ENCODE assay signal across 14 cellular contexts in the genomic region with DNA sequence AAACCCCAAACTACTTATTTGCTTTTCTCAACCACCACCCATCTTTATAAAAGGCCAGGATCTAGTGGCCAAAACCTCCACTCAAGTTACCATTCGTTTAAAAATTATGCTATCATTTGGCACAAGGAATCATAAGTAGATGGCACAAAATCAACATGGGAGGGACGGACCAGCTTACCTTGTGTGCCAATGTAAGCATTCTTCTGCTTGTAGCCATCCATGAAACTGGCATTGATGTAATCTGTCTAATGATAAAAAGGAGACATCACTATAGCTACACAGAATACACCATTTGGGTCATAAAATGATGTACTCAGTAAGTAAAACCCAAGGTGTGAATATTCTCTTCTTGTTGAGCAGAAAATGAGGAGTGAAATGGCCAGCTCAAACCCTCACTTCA. TPM values are rescaled to one million over a fixed set of nuclear protein-coding genes. Genes with fewer than 3 reads are reported as not detected.
DNase-seq lines count a peak whose midpoint lies in the region; ATAC-seq and TF ChIP-seq lines count a peak whose summit lies in the region.
"Had no signal": no experiment of that assay in that cellular context is flagged by ENCODE, and none has a peak within 500 bp of the region (broad histone marks: within the 10 kb centered on the region; RNA-seq: fewer than 3 reads in every experiment).

No MANE protein-coding gene starts in this region.

- no peak for TF ChIP-seq CTCF in activated CD8-positive, alpha-beta T cell treated with anti-CD3 and anti-CD28 coated beads for 36 hours (IDR thresholded peaks at IDR 0.05)

- no peaks in the 10 kb centered on the region for H3K27me3 Mint-ChIP-seq in activated CD8-positive, alpha-beta T cell treated with anti-CD3 and anti-CD28 coated beads, Interleukin-2, amount 10 ng/mL, durations not matched to agents 7 days and 5 days (ENCODE audit: low read depth)
- H3K27me3 Mint-ChIP-seq in activated CD8-positive, alpha-beta T cell treated with anti-CD3 and anti-CD28 coated beads for 36 hours: no peaks in the 10 kb centered on the region
- no peaks in the 10 kb centered on the region for H3K27me3 Mint-ChIP-seq in T-helper 17 cell
- H3K27me3 Mint-ChIP-seq in activated CD4-positive, alpha-beta T cell treated with anti-CD3 and anti-CD28 coated beads, Interleukin-2, amount 10 ng/mL, durations not matched to agents 24 days and 14 days: no peaks in the 10 kb centered on the region
- H3K27me3 Mint-ChIP-seq: B cell had no signal

- intact Hi-C loops in activated CD8-positive, alpha-beta T cell treated with anti-CD3 and anti-CD28 coated beads for 36 hours (cut with micrococcal nuclease): no loop called here
- intact Hi-C loops in activated CD4-positive, alpha-beta T cell treated with anti-CD3 and anti-CD28 coated beads, Interleukin-2, amount 10 ng/mL, durations not matched to agents 24 days and 14 days (cut with micrococcal nuclease): no loop called here

- ATAC-seq in activated CD8-positive, alpha-beta T cell treated with anti-CD3 and anti-CD28 coated beads, Interleukin-2, amount 10 ng/mL, durations not matched to agents 7 days and 5 days: no peak
- ATAC-seq in activated CD8-positive, alpha-beta T cell treated with anti-CD3 and anti-CD28 coated beads for 36 hours: no peak
- no peak for ATAC-seq in T-helper 17 cell
- ATAC-seq: CD8-positive, alpha-beta T cell; HepG2 had no signal

- H3K9me3 Mint-ChIP-seq in activated CD8-positive, alpha-beta T cell treated with anti-CD3 and anti-CD28 coated beads, Interleukin-2, amount 10 ng/mL, durations not matched to agents 7 days and 5 days (ENCODE audit: insufficient read depth): no peaks in the 10 kb centered on the region
- H3K9me3 Mint-ChIP-seq in activated CD8-positive, alpha-beta T cell treated with anti-CD3 and anti-CD28 coated beads for 36 hours: no peaks in the 10 kb centered on the region
- H3K9me3 Mint-ChIP-seq in activated CD4-positive, alpha-beta T cell treated with anti-CD3 and anti-CD28 coated beads, Interleukin-2, amount 10 ng/mL, durations not matched to agents 24 days and 14 days: no peaks in the 10 kb centered on the region
- H3K9me3 Mint-ChIP-seq: CD8-positive, alpha-beta T cell had no signal

- no peak overlapping the region for H3K4me3 Mint-ChIP-seq in activated CD8-positive, alpha-beta T cell treated with anti-CD3 and anti-CD28 coated beads, Interleukin-2, amount 10 ng/mL, durations not matched to agents 7 days and 5 days
- no peak overlapping the region for H3K4me3 Mint-ChIP-seq in activated CD8-positive, alpha-beta T cell treated with anti-CD3 and anti-CD28 coated beads for 36 hours
- no peak overlapping the region for H3K4me3 Mint-ChIP-seq in T-helper 17 cell
- no peak overlapping the region for H3K4me3 Mint-ChIP-seq in activated CD4-positive, alpha-beta T cell treated with anti-CD3 and anti-CD28 coated beads, Interleukin-2, amount 10 ng/mL, durations not matched to agents 24 days and 14 days
- H3K4me3 Mint-ChIP-seq: B cell; CD8-positive, alpha-beta T cell; H9 had no signal

- H3K9me3 ChIP-seq in T-helper 17 cell (ENCODE audit: control insufficient read depth, low read length, poor library complexity, severe bottlenecking): no peaks in the 10 kb centered on the region

- CTCF ChIA-PET in activated CD8-positive, alpha-beta T cell treated with anti-CD3 and anti-CD28 coated beads, Interleukin-2, amount 10 ng/mL, durations not matched to agents 7 days and 5 days (lab: Charles Lee): no interaction called here
- CTCF ChIA-PET in activated CD8-positive, alpha-beta T cell treated with anti-CD3 and anti-CD28 coated beads for 36 hours (lab: Charles Lee): interaction anchor here (0.6 to 1.5 kb wide), 2 partner anchors 17 to 29 kb away, joined by 3 to 4 read pairs; no protein-coding TSS in a partner anchor

- peak overlapping the region; percentile 18 for H3K27ac Mint-ChIP-seq in activated CD8-positive, alpha-beta T cell treated with anti-CD3 and anti-CD28 coated beads, Interleukin-2, amount 10 ng/mL, durations not matched to agents 7 days and 5 days
- no peak overlapping the region for H3K27ac Mint-ChIP-seq in activated CD8-positive, alpha-beta T cell treated with anti-CD3 and anti-CD28 coated beads for 36 hours
- H3K27ac Mint-ChIP-seq in T-helper 17 cell: peak overlapping the region; percentile 34
- no peak overlapping the region for H3K27ac Mint-ChIP-seq in activated CD4-positive, alpha-beta T cell treated with anti-CD3 and anti-CD28 coated beads, Interleukin-2, amount 10 ng/mL, durations not matched to agents 24 days and 14 days
- H3K27ac Mint-ChIP-seq: B cell; CD8-positive, alpha-beta T cell; H9 had no signal

- peaks cover 3% of the 10 kb centered on the region for H3K4me1 Mint-ChIP-seq in activated CD8-positive, alpha-beta T cell treated with anti-CD3 and anti-CD28 coated beads, Interleukin-2, amount 10 ng/mL, durations not matched to agents 7 days and 5 days (ENCODE audit: low read depth)
- H3K4me1 Mint-ChIP-seq in activated CD8-positive, alpha-beta T cell treated with anti-CD3 and anti-CD28 coated beads for 36 hours (ENCODE audit: low read depth): peaks cover 3% of the 10 kb centered on the region
- peaks cover 11% of the 10 kb centered on the region for H3K4me1 Mint-ChIP-seq in T-helper 17 cell
- peaks cover 3% of the 10 kb centered on the region for H3K4me1 Mint-ChIP-seq in activated CD4-positive, alpha-beta T cell treated with anti-CD3 and anti-CD28 coated beads, Interleukin-2, amount 10 ng/mL, durations not matched to agents 24 days and 14 days
- H3K4me1 Mint-ChIP-seq: B cell, H9 had no signal

- DNase-seq in activated CD8-positive, alpha-beta T cell treated with anti-CD3 and anti-CD28 coated beads, Interleukin-2, amount 10 ng/mL, durations not matched to agents 7 days and 5 days: no peak
- DNase-seq in activated CD8-positive, alpha-beta T cell treated with anti-CD3 and anti-CD28 coated beads for 36 hours: no peak
- DNase-seq in NCI-H2196 (lab: John Stamatoyannopoulos, UW; ENCODE audit: unreplicated experiment) (peak; percentile 37), T-helper 17 cell (no peak), SW480 (ENCODE audit: low spot score) (no peak)
- DNase-seq in activated CD4-positive, alpha-beta T cell treated with anti-CD3 and anti-CD28 coated beads, Interleukin-2, amount 10 ng/mL, durations not matched to agents 24 days and 14 days: no peak
- DNase-seq in stimulated activated naive CD4-positive, alpha-beta T cell treated with Interleukin-2 at 50 U/mL for 16 hours (lab: John Stamatoyannopoulos, UW): no peak
- DNase-seq: Calu3; CD8-positive, alpha-beta T cell; DMS79 treated with DMSO at 0.1 percent for 48 hours; GF-D8; H9 had no signal

- H3K36me3 Mint-ChIP-seq in activated CD8-positive, alpha-beta T cell treated with anti-CD3 and anti-CD28 coated beads, Interleukin-2, amount 10 ng/mL, durations not matched to agents 7 days and 5 days (ENCODE audit: low read depth): peaks cover 36% of the 10 kb centered on the region
- peaks cover 4% of the 10 kb centered on the region for H3K36me3 Mint-ChIP-seq in activated CD8-positive, alpha-beta T cell treated with anti-CD3 and anti-CD28 coated beads for 36 hours (ENCODE audit: low read depth)
- H3K36me3 Mint-ChIP-seq in T-helper 17 cell (ENCODE audit: low read depth): peaks cover 4% of the 10 kb centered on the region
- H3K36me3 Mint-ChIP-seq in activated CD4-positive, alpha-beta T cell treated with anti-CD3 and anti-CD28 coated beads, Interleukin-2, amount 10 ng/mL, durations not matched to agents 24 days and 14 days (ENCODE audit: low read depth): peaks cover 23% of the 10 kb centered on the region

- POLR2A ChIA-PET in activated CD8-positive, alpha-beta T cell treated with anti-CD3 and anti-CD28 coated beads, Interleukin-2, amount 10 ng/mL, durations not matched to agents 7 days and 5 days (lab: Charles Lee): interaction anchor here (1.1 kb wide), 1 partner anchor 13 kb away, joined by 3 read pairs; no protein-coding TSS in a partner anchor
- POLR2A ChIA-PET in activated CD8-positive, alpha-beta T cell treated with anti-CD3 and anti-CD28 coated beads for 36 hours (lab: Charles Lee): interaction anchor here (1.1 kb wide), 1 partner anchor 29 kb away, joined by 3 read pairs; no protein-coding TSS in a partner anchor

RNA-seq across cellular contexts. Expression of gene SIN3A, which starts 28.2 kb away (rescaled TPM):
- 100 to 1,000 TPM in 1 of 2 experiments, 10 to 100 TPM in 1; 96.7 to 104 TPM for total RNA-seq in activated CD8-positive, alpha-beta T cell treated with anti-CD3 and anti-CD28 coated beads, Interleukin-2, amount 10 ng/mL, durations not matched to agents 7 days and 5 days
- 10 to 100 TPM; 67.5 to 72.4 TPM for total RNA-seq in activated CD8-positive, alpha-beta T cell treated with anti-CD3 and anti-CD28 coated beads for 36 hours
- total RNA-seq in T-helper 17 cell: 100 to 1,000 TPM; 166 to 169 TPM
- 92.2 and 102 TPM in 2 replicates for total RNA-seq in activated CD4-positive, alpha-beta T cell treated with anti-CD3 and anti-CD28 coated beads, Interleukin-2, amount 10 ng/mL, durations not matched to agents 24 days and 14 days

Comparison
In these comparisons a context has a peak if more than half of its experiments do, and no peak if none do; other contexts are left out.
1. H3K27ac Mint-ChIP-seq: peak in activated CD8-positive, alpha-beta T cell treated with anti-CD3 and anti-CD28 coated beads, Interleukin-2, amount 10 ng/mL, durations not matched to agents 7 days and 5 days (single experiment) and T-helper 17 cell (single experiment); none in activated CD8-positive, alpha-beta T cell treated with anti-CD3 and anti-CD28 coated beads for 36 hours (single experiment) and activated CD4-positive, alpha-beta T cell treated with anti-CD3 and anti-CD28 coated beads, Interleukin-2, amount 10 ng/mL, durations not matched to agents 24 days and 14 days (single experiment).